Comparison of ENCODE assay signal across 8 cellular contexts in genomic region chr3:50299638-50299928, GRCh38. TPM values are rescaled to one million over a fixed set of nuclear protein-coding genes. Genes with fewer than 3 reads are reported as not detected.
DNase-seq lines count a peak whose midpoint lies in the region; ATAC-seq and TF ChIP-seq lines count a peak whose summit lies in the region.

No MANE protein-coding gene starts in this region.

- H3K27me3 Mint-ChIP-seq in activated naive CD4-positive, alpha-beta T cell treated with anti-CD3 and anti-CD28 coated beads for 36 hours (ENCODE audit: low read depth), result no peaks in the 10 kb centered on the region
- no peaks in the 10 kb centered on the region for H3K27me3 Mint-ChIP-seq in type B pancreatic cell

- no peaks in the 10 kb centered on the region for H3K9me3 Mint-ChIP-seq in activated naive CD4-positive, alpha-beta T cell treated with anti-CD3 and anti-CD28 coated beads for 36 hours
- no peaks in the 10 kb centered on the region for H3K9me3 Mint-ChIP-seq in type B pancreatic cell

- H3K27ac ChIP-seq in lung (ENCODE audit: low read depth in 1 of 2, low read length in 1 of 2), result peak overlapping the region; percentile 85 to 95

- ATAC-seq in lung (ENCODE audit: insufficient read depth, low FRiP score), result no peak
- ATAC-seq in HG03097 (IDR thresholded peaks at IDR 0.05; ENCODE audit: low FRiP score, unreplicated experiment), result no peak

- peaks cover 12 to 26% of the 10 kb centered on the region in 2 donors for H3K4me1 ChIP-seq in lung (ENCODE audit: control insufficient read depth in 2 of 2, insufficient read depth in 2 of 2, low read length in 2 of 2)

- peak overlapping the region; percentile 97 for H3K27ac Mint-ChIP-seq in activated naive CD4-positive, alpha-beta T cell treated with anti-CD3 and anti-CD28 coated beads for 36 hours
- H3K27ac Mint-ChIP-seq in type B pancreatic cell, result peak overlapping the region; percentile 99

- H3K27me3 ChIP-seq in lung (ENCODE audit: control insufficient read depth, insufficient read depth), result no peaks in the 10 kb centered on the region

- intact Hi-C loops in activated naive CD4-positive, alpha-beta T cell treated with anti-CD3 and anti-CD28 coated beads for 36 hours (cut with micrococcal nuclease), result loop anchor here (1.0 to 2.0 kb wide), 8 partner anchors 22 to 359 kb away; partner anchors contain the start of genes GNAI2, RBM6 and TMEM115

- peaks cover 2% of the 10 kb centered on the region for H3K36me3 Mint-ChIP-seq in activated naive CD4-positive, alpha-beta T cell treated with anti-CD3 and anti-CD28 coated beads for 36 hours (ENCODE audit: low read depth)
- no peaks in the 10 kb centered on the region for H3K36me3 Mint-ChIP-seq in type B pancreatic cell

- H3K9me3 ChIP-seq in lung (ENCODE audit: control insufficient read depth in 2 of 2, insufficient read depth in 1 of 2, low read length in 1 of 2), result no peaks in the 10 kb centered on the region

- peak overlapping the region; percentile 99 for H3K4me3 Mint-ChIP-seq in activated naive CD4-positive, alpha-beta T cell treated with anti-CD3 and anti-CD28 coated beads for 36 hours
- peak overlapping the region; percentile 98 for H3K4me3 Mint-ChIP-seq in type B pancreatic cell

- peaks cover 0 to 4% of the 10 kb centered on the region in 2 donors for H3K36me3 ChIP-seq in lung (ENCODE audit: control insufficient read depth in 2 of 2, insufficient read depth in 2 of 2, low read length in 2 of 2)

- in situ Hi-C loops in astrocyte of the spinal cord (cut with HindIII; ENCODE audit: low sequenced_read_pairs), result no loop called here

- H3K4me1 Mint-ChIP-seq in activated naive CD4-positive, alpha-beta T cell treated with anti-CD3 and anti-CD28 coated beads for 36 hours (ENCODE audit: low read depth), result peaks cover 27% of the 10 kb centered on the region
- peaks cover 18% of the 10 kb centered on the region for H3K4me1 Mint-ChIP-seq in type B pancreatic cell (ENCODE audit: unreplicated experiment)

- CTCF ChIA-PET in activated naive CD4-positive, alpha-beta T cell treated with anti-CD3 and anti-CD28 coated beads for 36 hours (lab: Charles Lee), result interaction anchor here (0.6 to 2.3 kb wide), 9 partner anchors 21 to 198 kb away, joined by 3 to 15 read pairs (median 6); partner anchors contain the start of gene RASSF1

- WGBS in lung, 2 donors, result 1% methylated on average over 12 of the region's 12 CpGs

- TF ChIP-seq CTCF in astrocyte of the spinal cord (IDR thresholded peaks at IDR 0.05; ENCODE audit: low read depth, low read length) (no peak), lung (IDR thresholded peaks at IDR 0.05; ENCODE audit: control extremely low read depth, extremely low read depth) (no peak), type B pancreatic cell (conservative IDR thresholded peaks at IDR 0.05) (no peak)

- DNase-seq in activated naive CD4-positive, alpha-beta T cell treated with anti-CD3 and anti-CD28 coated beads for 36 hours, result no peak
- no peak for DNase-seq in activated naive CD4-positive, alpha-beta T cell (lab: John Stamatoyannopoulos, UW)
- DNase-seq in astrocyte of the spinal cord (ENCODE audit: low read depth, low spot score) (no peak), lung (ENCODE audit: low spot score) (no peak), type B pancreatic cell (ENCODE audit: extremely low spot score, unreplicated experiment) (no peak), D341Med (ENCODE audit: low spot score) (no peak), NCI-H82 (lab: John Stamatoyannopoulos, UW) (no peak)

- H3K4me3 ChIP-seq in astrocyte of the spinal cord (ENCODE audit: low read depth, low read length) (peak overlapping the region; percentile 77), lung (peak overlapping the region; percentile 6)

RNA-seq across cellular contexts. Expression of gene HYAL3, which starts 0.4 kb away (rescaled TPM):
- under 1 TPM; 0.74 to 0.88 TPM for total RNA-seq in activated naive CD4-positive, alpha-beta T cell treated with anti-CD3 and anti-CD28 coated beads for 36 hours
- total RNA-seq in lung, result 1 to 10 TPM; 1.4 to 4.0 TPM
- polyA plus RNA-seq in lung, result 1 to 10 TPM; 2.5 to 4.9 TPM
- 2.9 and 4.0 TPM in 2 replicates for total RNA-seq in type B pancreatic cell (ENCODE audit: low replicate concordance)

RNA-seq across cellular contexts. Expression of gene NAA80, which starts 0.4 kb away (rescaled TPM):
- 10 to 100 TPM in 1 of 2 experiments, 1 to 10 TPM in 1; 7.9 to 10.5 TPM for total RNA-seq in activated naive CD4-positive, alpha-beta T cell treated with anti-CD3 and anti-CD28 coated beads for 36 hours
- 10 to 100 TPM in 1 of 2 donors, 1 to 10 TPM in 1; 4.8 to 16.6 TPM for total RNA-seq in lung
- 10 to 100 TPM in 1 of 2 donors, 1 to 10 TPM in 1; 9.5 to 14.7 TPM for polyA plus RNA-seq in lung
- total RNA-seq in type B pancreatic cell (ENCODE audit: low replicate concordance), result 12.9 and 13.0 TPM in 2 replicates

RNA-seq across cellular contexts. Expression of gene HYAL1, which starts 3.8 kb away (rescaled TPM):
- not detected for total RNA-seq in activated naive CD4-positive, alpha-beta T cell treated with anti-CD3 and anti-CD28 coated beads for 36 hours
- total RNA-seq in lung (10 to 100 TPM in 1 of 2 donors, 1 to 10 TPM in 1; 1.6 to 51.2 TPM), type B pancreatic cell (ENCODE audit: low replicate concordance) (2.3 and 3.7 TPM in 2 replicates)
- polyA plus RNA-seq in lung, result 10 to 100 TPM; 24.6 to 27.8 TPM

RNA-seq across cellular contexts. Expression of gene IFRD2, which starts 7.4 kb away (rescaled TPM):
- total RNA-seq in activated naive CD4-positive, alpha-beta T cell treated with anti-CD3 and anti-CD28 coated beads for 36 hours, result 100 to 1,000 TPM; 117 to 125 TPM
- total RNA-seq in lung (10 to 100 TPM; 14.7 to 98.8 TPM), type B pancreatic cell (ENCODE audit: low replicate concordance) (60.9 and 80.5 TPM in 2 replicates)
- 100 to 1,000 TPM in 1 of 2 donors, 10 to 100 TPM in 1; 91.4 to 107 TPM for polyA plus RNA-seq in lung

RNA-seq across cellular contexts. Expression of gene LSMEM2, which starts 20.7 kb away (rescaled TPM):
- total RNA-seq in activated naive CD4-positive, alpha-beta T cell treated with anti-CD3 and anti-CD28 coated beads for 36 hours, result not detected
- total RNA-seq in lung (under 1 TPM in 1 of 2 donors, not detected in 1; 0.12 TPM), type B pancreatic cell (ENCODE audit: low replicate concordance) (not detected in 2 replicates)
- under 1 TPM; 0.10 to 0.49 TPM for polyA plus RNA-seq in lung
